11 cellular contexts compared by ENCODE assay signal in the genomic region with DNA sequence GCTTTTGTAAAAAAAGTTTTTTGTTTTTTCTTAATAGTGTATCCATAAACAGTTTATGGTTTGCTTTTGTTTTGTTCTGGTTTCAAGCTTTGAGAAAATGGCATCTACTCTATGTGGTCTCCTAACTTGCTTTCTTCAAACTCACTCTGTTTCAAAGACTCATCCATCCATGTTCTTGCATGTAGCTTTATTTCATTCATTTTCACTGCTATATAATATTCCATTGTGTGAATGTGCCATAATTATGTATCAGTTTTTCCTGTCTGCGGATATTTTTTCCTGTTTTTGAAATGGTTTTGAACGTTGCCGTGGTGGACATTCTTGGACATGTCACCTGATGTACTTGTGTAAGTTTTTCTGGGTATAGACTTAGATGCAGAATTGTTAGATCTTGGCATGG.
"Had no signal": no experiment of that assay in that cellular context is flagged by ENCODE, and none has a peak within 500 bp of the region (broad histone marks: within the 10 kb centered on the region; RNA-seq: fewer than 3 reads in every experiment).

No MANE protein-coding gene starts in this region.

- ATAC-seq: GM23338, HCT116 had no signal

- H3K4me1 ChIP-seq: HAP-1 had no signal

- H3K9ac ChIP-seq: GM23248 had no signal

- H3K27ac ChIP-seq: GM23248 had no signal

- H3K4me3 ChIP-seq: GM23248, GM23338, HAP-1 had no signal

- H2AFZ ChIP-seq: GM23248, GM23338 had no signal

- H3K9me3 ChIP-seq: HAP-1 had no signal

- DNase-seq: GM23248, GOT3, H7, H9, HCEC 1CT, HFFc6 had no signal

- H3K36me3 ChIP-seq: HAP-1 had no signal

- FAIRE-seq: H1, H54 had no signal

- H3K4me2 ChIP-seq: GM23338 had no signal
